In the genomic region with DNA sequence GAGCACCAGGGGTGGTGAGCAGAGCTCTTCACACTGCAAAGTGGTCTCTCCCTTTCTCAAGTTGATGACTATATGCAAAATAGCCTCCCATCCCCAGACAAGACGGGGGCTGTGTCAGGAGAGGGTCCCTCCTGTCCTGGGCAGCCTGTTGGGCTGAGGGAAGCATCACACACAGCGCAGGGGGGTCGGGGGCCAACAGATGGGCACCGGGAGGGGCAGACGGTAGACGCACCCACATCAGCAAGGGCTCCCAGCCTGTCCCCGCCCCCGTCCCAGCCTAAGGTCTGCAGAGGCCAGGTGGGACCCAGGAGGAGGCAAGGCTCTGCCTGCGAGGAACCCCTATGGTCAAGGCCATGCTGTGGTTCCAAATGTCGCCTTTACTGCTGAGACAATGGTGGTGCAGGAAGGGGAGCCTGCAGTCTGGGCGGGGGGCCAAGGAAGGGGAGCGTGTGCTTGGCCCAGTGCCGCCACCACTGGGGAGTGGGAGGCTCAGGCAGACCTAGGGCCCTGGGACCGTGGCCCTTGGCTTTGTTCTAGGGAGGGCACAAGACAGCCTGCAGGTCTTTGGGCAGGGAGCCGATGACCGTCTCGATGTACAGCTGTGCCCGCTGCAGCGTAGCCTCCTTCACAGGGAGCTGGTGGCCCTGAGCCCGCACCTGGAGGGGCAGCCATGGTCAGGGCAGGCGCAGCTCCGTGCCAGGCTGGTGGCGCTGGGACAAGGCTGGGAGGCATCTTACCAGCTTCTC, we compare ENCODE assay signal across 17 cellular contexts. TPM values are rescaled to one million over a fixed set of nuclear protein-coding genes. Genes with fewer than 3 reads are reported as not detected.
DNase-seq lines count a peak whose midpoint lies in the region; ATAC-seq, FAIRE-seq and TF ChIP-seq lines count a peak whose summit lies in the region.
"Had no signal": no experiment of that assay in that cellular context is flagged by ENCODE, and none has a peak within 500 bp of the region (broad histone marks: within the 10 kb centered on the region; RNA-seq: fewer than 3 reads in every experiment).

No MANE protein-coding gene starts in this region.

- in situ Hi-C loops in G401 (cut with HindIII; ENCODE audit: low sequenced_read_pairs) (no loop called here), IMR-90 (cut with MboI; ENCODE audit: low sequenced_read_pairs) (no loop called here)

- TF ChIP-seq EP300 in H1 (IDR thresholded peaks at IDR 0.05; ENCODE audit: borderline replicate concordance in 1 of 2, low read depth in 2 of 2, low read length in 2 of 2): no peak

- peaks cover 2% of the 10 kb centered on the region; the same call in 1 of the 2 replicates for H3K23me2 ChIP-seq in H1 (ENCODE audit: low read depth, low read length)

- H3K4ac ChIP-seq in IMR-90 (ENCODE audit: low read depth, low read length) (no peak overlapping the region), H1 (replicated peaks; ENCODE audit: insufficient read length, low read depth, low read length) (no peak overlapping the region)

- H3K4me2 ChIP-seq in IMR-90 (ENCODE audit: low read depth, low read length) (no peak overlapping the region), H1 (ENCODE audit: insufficient read depth in 1 of 2, low read depth in 2 of 2, low read length in 2 of 2) (no peak overlapping the region)
- H3K4me2 ChIP-seq: KMS-11 had no signal

- CTCF ChIA-PET in IMR-90 (lab: Yijun Ruan, JAX): no interaction called here
- CTCF ChIA-PET in H1 (lab: Charles Lee; ENCODE audit: partially characterized antibody): interaction anchor here (1.6 kb wide), 1 partner anchor 9 kb away, joined by 6 read pairs; no protein-coding TSS in a partner anchor

- H3K23ac ChIP-seq in IMR-90 (ENCODE audit: low read depth, low read length) (no peak overlapping the region), H1 (ENCODE audit: insufficient read length) (no peak overlapping the region)

- peaks cover 14% of the 10 kb centered on the region for H3K4me1 ChIP-seq in IMR-90 (ENCODE audit: control insufficient read depth, insufficient read depth, low read length)
- H3K4me1 ChIP-seq in H1 (replicated peaks in 1 of 4; ENCODE audit: control insufficient read depth in 3 of 4, insufficient read depth in 4 of 4, low read length in 3 of 4): peaks cover 0 to 16% (median 10%) of the 10 kb centered on the region in 4 experiments; a peak in 5 of 7 replicates

- H4K5ac ChIP-seq in IMR-90 (ENCODE audit: low read depth, low read length): no peak overlapping the region
- no peak overlapping the region for H4K5ac ChIP-seq in H1 (ENCODE audit: insufficient read length, low read depth, low read length)

- H3K27ac ChIP-seq in IMR-90 (ENCODE audit: insufficient read depth, low read length): no peak overlapping the region
- H3K27ac ChIP-seq in H1 (ENCODE audit: low read depth, low read length): no peak overlapping the region
- H3K27ac ChIP-seq: GM23248, KMS-11, Peyer's patch had no signal

- H3K27me3 ChIP-seq in IMR-90 (ENCODE audit: control insufficient read depth, insufficient read depth, low read length): peaks cover 3% of the 10 kb centered on the region; the same call in 1 of the 2 replicates
- no peaks in the 10 kb centered on the region; a peak in 1 of 7 replicates for H3K27me3 ChIP-seq in H1 (replicated peaks in 1 of 4; ENCODE audit: control insufficient read depth in 3 of 4, extremely low read depth in 1 of 4, insufficient read depth in 3 of 4, low read length in 3 of 4)
- H3K27me3 ChIP-seq: Peyer's patch had no signal

- peaks cover 0 to 9% of the 10 kb centered on the region in 2 experiments; a peak in 1 of 4 replicates for H3K79me1 ChIP-seq in IMR-90 (ENCODE audit: low read depth in 1 of 2, low read length in 2 of 2)
- H3K79me1 ChIP-seq in H1 (ENCODE audit: low read depth, low read length): no peaks in the 10 kb centered on the region

- H2BK12ac ChIP-seq in H1 (ENCODE audit: low read depth, low read length): no peak overlapping the region

- WGBS in IMR-90 (ENCODE audit: extremely low coverage in 2 of 2, insufficient read length in 1 of 2), 2 experiments: 71% methylated on average over 7 of the region's 23 CpGs; no CpG with 5 or more reads in 1 of the 2 experiments
- WGBS in H1 (ENCODE audit: extremely low coverage in 1 of 2, insufficient coverage in 1 of 2, insufficient read length in 1 of 2, insufficient replicate concordance in 2 of 2, low coverage in 1 of 2, low lambda C conversion rate in 2 of 2, missing lambda C conversion rate in 1 of 2), 2 experiments: 97% methylated on average over 17 of the region's 23 CpGs; no CpG with 5 or more reads in 1 of the 2 experiments

- H3K4me3 ChIP-seq in IMR-90 (ENCODE audit: insufficient read depth, low read depth, low read length) (no peak overlapping the region), H1 (ENCODE audit: extremely low read depth in 1 of 4, insufficient read depth in 2 of 4, low read depth in 3 of 4, low read length in 4 of 4) (no peak overlapping the region)
- H3K4me3 ChIP-seq: GM23248, Peyer's patch had no signal

- H3K36me3 ChIP-seq in IMR-90 (ENCODE audit: control insufficient read depth, insufficient read depth, low read length): no peaks in the 10 kb centered on the region
- no peaks in the 10 kb centered on the region for H3K36me3 ChIP-seq in H1 (ENCODE audit: control insufficient read depth in 2 of 4, insufficient read depth in 4 of 4, low read length in 3 of 4)
- H3K36me3 ChIP-seq: Peyer's patch had no signal

- TF ChIP-seq RAD21 in IMR-90 (IDR thresholded peaks at IDR 0.05; ENCODE audit: low read length) (no peak), H1 (IDR thresholded peaks at IDR 0.05 in 1 of 2, conservative IDR thresholded peaks at IDR 0.05 in 1 of 2; ENCODE audit: low read depth in 2 of 2, low read length in 2 of 2) (no peak)

- TF ChIP-seq CTCF in IMR-90 (conservative IDR thresholded peaks at IDR 0.05; ENCODE audit: low read depth, low read length) (no peak), H1 (IDR thresholded peaks at IDR 0.05; ENCODE audit: control extremely low read depth in 1 of 3, insufficient read depth in 1 of 3, low read depth in 1 of 3, low read length in 3 of 3) (no peak)

- TF ChIP-seq POLR2A in IMR-90 (IDR thresholded peaks at IDR 0.05; ENCODE audit: low read depth, low read length) (no peak), H1 (IDR thresholded peaks at IDR 0.05; ENCODE audit: control extremely low read depth in 1 of 2, low read depth in 2 of 2, low read length in 2 of 2) (no peak)

- H2BK120ac ChIP-seq in IMR-90 (ENCODE audit: low read depth, low read length): no peak overlapping the region
- no peak overlapping the region for H2BK120ac ChIP-seq in H1 (replicated peaks; ENCODE audit: low read depth, low read length)

- no peak for FAIRE-seq in H1 (lab: Jason Lieb, UNC)

- peak overlapping the region; percentile 78 for H2AK9ac ChIP-seq in IMR-90 (replicated peaks; ENCODE audit: low read depth, low read length, poor library complexity)

- POLR2A ChIA-PET in IMR-90 (lab: Charles Lee; ENCODE audit: unreplicated experiment) (no interaction called here), H1 (lab: Charles Lee; ENCODE audit: partially characterized antibody) (interaction anchor here (1.5 kb wide), 1 partner anchor 11 kb away, joined by 4 read pairs; no protein-coding TSS in a partner anchor)

- H3K9ac ChIP-seq in IMR-90 (ENCODE audit: low read depth, low read length) (no peak overlapping the region), H1 (replicated peaks in 1 of 4; ENCODE audit: extremely low read depth in 1 of 4, low read depth in 3 of 4, low read length in 3 of 4) (no peak overlapping the region; a peak in 1 of 7 replicates)
- H3K9ac ChIP-seq: GM23248, KMS-11 had no signal

- H2BK20ac ChIP-seq in IMR-90 (ENCODE audit: low read depth, low read length) (no peak overlapping the region), H1 (ENCODE audit: low read length) (no peak overlapping the region)

- H3K18ac ChIP-seq in IMR-90 (ENCODE audit: low read depth, low read length) (no peak overlapping the region), H1 (ENCODE audit: extremely low read depth, low read length) (no peak overlapping the region)

- H4K20me1 ChIP-seq in IMR-90 (ENCODE audit: insufficient read depth, low read length) (peaks cover 5% of the 10 kb centered on the region; the same call in 1 of the 2 replicates), H1 (replicated peaks in 1 of 2; ENCODE audit: control insufficient read depth in 1 of 2, insufficient read depth in 2 of 2, low read length in 2 of 2) (no peaks in the 10 kb centered on the region)

- H4K8ac ChIP-seq in IMR-90 (ENCODE audit: low read depth in 2 of 2, low read length in 2 of 2) (no peak overlapping the region), H1 (ENCODE audit: extremely low read depth, insufficient read depth, low read length) (no peak overlapping the region; the same call in 1 of the 2 replicates)

- H3K14ac ChIP-seq in IMR-90 (replicated peaks; ENCODE audit: low read depth, low read length) (no peak overlapping the region), H1 (ENCODE audit: insufficient read length) (no peak overlapping the region)

- DNase-seq in G401 (ENCODE audit: low spot score) (peak; percentile 32), IMR-90 (no peak), H1 (ENCODE audit: low read depth in 1 of 2, low spot score in 2 of 2) (no peak), posterior vena cava (ENCODE audit: low spot score) (peak; percentile 73), NCI-H1092 (lab: John Stamatoyannopoulos, UW) (no peak), sciatic nerve (ENCODE audit: low spot score) (no peak), NCI-H82 treated with DMSO at 0.1 percent for 48 hours (lab: John Stamatoyannopoulos, UW; ENCODE audit: unreplicated experiment) (no peak)
- DNase-seq: ACHN; AML-193; CD4-positive, CD25-positive, alpha-beta regulatory T cell; DMS79; GM23248; NCI-H146; NCI-H2081; NCI-H82; Peyer's patch had no signal

- H3K9me3 ChIP-seq in IMR-90 (ENCODE audit: control insufficient read depth, insufficient read depth, low read length) (no peaks in the 10 kb centered on the region), H1 (ENCODE audit: insufficient read depth in 2 of 2, low read depth in 1 of 2, low read length in 1 of 2) (no peaks in the 10 kb centered on the region; a peak in 1 of 4 replicates)
- H3K9me3 ChIP-seq: Peyer's patch had no signal

- dilution Hi-C loops in IMR-90 (cut with HindIII; ENCODE audit: low sequenced_read_pairs, unreplicated experiment): no loop called here

- peak overlapping the region; percentile 43 for H2AFZ ChIP-seq in IMR-90 (replicated peaks; ENCODE audit: low read length, poor library complexity)
- no peak overlapping the region for H2AFZ ChIP-seq in H1 (ENCODE audit: low read length)
- H2AFZ ChIP-seq: GM23248 had no signal

- no peak overlapping the region for H2BK5ac ChIP-seq in IMR-90 (ENCODE audit: low read depth, low read length, poor library complexity, severe bottlenecking)
- peak overlapping the region; percentile 44; the same call in 1 of the 2 replicates for H2BK5ac ChIP-seq in H1 (ENCODE audit: low read depth, low read length)

- BruUV-seq in IMR-90 (replicated peaks; lab: Mats Ljungman, UMichigan): no TSS peak

- intact Hi-C loops in IMR-90 (cut with micrococcal nuclease): no loop called here
- intact Hi-C loops in posterior vena cava (cut with DNase I): no loop called here
- intact Hi-C loops in sciatic nerve (cut with DNase I): no loop called here

- H3K9me1 ChIP-seq in IMR-90 (ENCODE audit: insufficient read depth, low read length): peaks cover 6% of the 10 kb centered on the region; the same call in 1 of the 2 replicates

- H4K91ac ChIP-seq in IMR-90 (ENCODE audit: insufficient read depth, low read depth, low read length): no peak overlapping the region
- H4K91ac ChIP-seq in H1 (replicated peaks; ENCODE audit: insufficient read length, low read length): peak overlapping the region; percentile 40

- H3K79me2 ChIP-seq in H1 (ENCODE audit: control insufficient read depth in 1 of 2, insufficient read depth in 2 of 2, low read length in 2 of 2): no peaks in the 10 kb centered on the region

- H2BK15ac ChIP-seq in IMR-90 (ENCODE audit: low read depth, low read length): no peak overlapping the region
- H2BK15ac ChIP-seq in H1 (ENCODE audit: low read length): no peak overlapping the region; the same call in 1 of the 2 replicates

- no peak overlapping the region for H3K56ac ChIP-seq in IMR-90 (ENCODE audit: extremely low read depth, insufficient read depth, low read length)
- no peak overlapping the region for H3K56ac ChIP-seq in H1 (replicated peaks; ENCODE audit: insufficient read length, low read depth, low read length)

- ATAC-seq in IMR-90 (ENCODE audit: low read depth): no peak
- ATAC-seq in sciatic nerve: no peak

- no peak overlapping the region; the same call in 1 of the 2 replicates for H2AK5ac ChIP-seq in IMR-90 (ENCODE audit: low read depth, low read length)
- H2AK5ac ChIP-seq in H1 (ENCODE audit: low read depth, low read length): no peak overlapping the region

RNA-seq across cellular contexts. Expression of gene PLXNB2, which starts 4.3 kb away (rescaled TPM):
- total RNA-seq in G401 (2014; rRNA removed; shearing (Covaris generic)): 93.4 and 100 TPM in 2 replicates
- total RNA-seq in IMR-90 (2012; rRNA removed) (73.1 and 84.7 TPM in 2 replicates), posterior vena cava (100 to 1,000 TPM; 108 to 125 TPM), sciatic nerve (160 TPM)
- polyA plus RNA-seq in IMR-90 (2012; rRNA removed) (202 and 220 TPM in 2 replicates), H1 (2011; rRNA removed) (58.3 and 83.3 TPM in 2 replicates)
- polyA plus RNA-seq in IMR-90 (2012; cell fraction: cytosol; rRNA removed): 120 and 220 TPM in 2 replicates
- 452 and 943 TPM in 2 replicates for polyA plus RNA-seq in IMR-90 (2012; cell fraction: nucleus; rRNA removed; ENCODE audit: low replicate concordance)
- total RNA-seq in H1 (2021; fragmentation: NEBNext Ultra II Directional; extraction: Animal tissue kit (Norgen Biotek cat#: 25700)): 92.8 and 106 TPM in 2 replicates
- polyA plus RNA-seq in H1 (2011; cell fraction: cytosol; rRNA removed): 58.5 TPM
- polyA plus RNA-seq in H1 (2011; cell fraction: nucleus; rRNA removed): 226 TPM
- 63.1 to 97.9 TPM (median 90.3 TPM) in 4 replicates for polyA plus RNA-seq in H1 (2012, experiment 1 of 2)
- 97.7 TPM for polyA plus RNA-seq in H1 (2012, experiment 2 of 2)
- 115 TPM for polyA plus RNA-seq in H1 (2013, experiment 1 of 2)
- polyA plus RNA-seq in H1 (2013, experiment 2 of 2): 92.5 TPM
- 71.0 and 71.3 TPM in 2 replicates for polyA minus RNA-seq in H1 (2011; rRNA and poly(A)+ RNA removed)
- 70.6 TPM for polyA minus RNA-seq in H1 (2011; cell fraction: cytosol; rRNA and poly(A)+ RNA removed)
- polyA minus RNA-seq in H1 (2011; cell fraction: nucleus; rRNA and poly(A)+ RNA removed): 62.9 TPM

RNA-seq across cellular contexts. Expression of gene DENND6B, which starts 15.0 kb away (rescaled TPM):
- 0.37 and 1.0 TPM in 2 replicates for total RNA-seq in G401 (2014; rRNA removed; shearing (Covaris generic))
- total RNA-seq in IMR-90 (2012; rRNA removed) (0.36 and 0.56 TPM in 2 replicates), posterior vena cava (1 to 10 TPM; 2.1 to 2.5 TPM), sciatic nerve (14.0 TPM)
- polyA plus RNA-seq in IMR-90 (2012; rRNA removed) (4.9 and 5.3 TPM in 2 replicates), H1 (2011; rRNA removed) (1.9 and 3.6 TPM in 2 replicates)
- 3.0 and 4.6 TPM in 2 replicates for polyA plus RNA-seq in IMR-90 (2012; cell fraction: cytosol; rRNA removed)
- polyA plus RNA-seq in IMR-90 (2012; cell fraction: nucleus; rRNA removed; ENCODE audit: low replicate concordance): 15.5 and 36.4 TPM in 2 replicates
- 1.1 TPM in 2 replicates for total RNA-seq in H1 (2021; fragmentation: NEBNext Ultra II Directional; extraction: Animal tissue kit (Norgen Biotek cat#: 25700))
- 2.0 TPM for polyA plus RNA-seq in H1 (2011; cell fraction: cytosol; rRNA removed)
- 13.0 TPM for polyA plus RNA-seq in H1 (2011; cell fraction: nucleus; rRNA removed)
- polyA plus RNA-seq in H1 (2012, experiment 1 of 2): 0.58 to 2.1 TPM (median 1.6 TPM) in 4 replicates
- 0.84 TPM for polyA plus RNA-seq in H1 (2012, experiment 2 of 2)
- polyA plus RNA-seq in H1 (2013, experiment 1 of 2): 0.75 TPM
- 0.75 TPM for polyA plus RNA-seq in H1 (2013, experiment 2 of 2)
- polyA minus RNA-seq in H1 (2011; rRNA and poly(A)+ RNA removed): 0.32 and 0.50 TPM in 2 replicates
- polyA minus RNA-seq in H1 (2011; cell fraction: cytosol; rRNA and poly(A)+ RNA removed): 1.2 TPM
- 1.4 TPM for polyA minus RNA-seq in H1 (2011; cell fraction: nucleus; rRNA and poly(A)+ RNA removed)

RNA-seq across cellular contexts. Expression of gene PPP6R2, which starts 31.3 kb away (rescaled TPM):
- 76.9 and 77.8 TPM in 2 replicates for total RNA-seq in G401 (2014; rRNA removed; shearing (Covaris generic))
- total RNA-seq in IMR-90 (2012; rRNA removed) (49.4 and 51.6 TPM in 2 replicates), posterior vena cava (10 to 100 TPM; 35.3 to 36.0 TPM), sciatic nerve (42.1 TPM)
- polyA plus RNA-seq in IMR-90 (2012; rRNA removed) (46.9 and 49.2 TPM in 2 replicates), H1 (2011; rRNA removed) (25.0 and 33.1 TPM in 2 replicates)
- 42.4 and 51.0 TPM in 2 replicates for polyA plus RNA-seq in IMR-90 (2012; cell fraction: cytosol; rRNA removed)
- 130 and 243 TPM in 2 replicates for polyA plus RNA-seq in IMR-90 (2012; cell fraction: nucleus; rRNA removed; ENCODE audit: low replicate concordance)
- total RNA-seq in H1 (2021; fragmentation: NEBNext Ultra II Directional; extraction: Animal tissue kit (Norgen Biotek cat#: 25700)): 32.2 and 32.3 TPM in 2 replicates
- 34.4 TPM for polyA plus RNA-seq in H1 (2011; cell fraction: cytosol; rRNA removed)
- polyA plus RNA-seq in H1 (2011; cell fraction: nucleus; rRNA removed): 140 TPM
- polyA plus RNA-seq in H1 (2012, experiment 1 of 2): 24.5 to 41.1 TPM (median 35.3 TPM) in 4 replicates
- polyA plus RNA-seq in H1 (2012, experiment 2 of 2): 25.1 TPM
- 17.9 TPM for polyA plus RNA-seq in H1 (2013, experiment 1 of 2)
- polyA plus RNA-seq in H1 (2013, experiment 2 of 2): 16.7 TPM
- 30.2 and 31.7 TPM in 2 replicates for polyA minus RNA-seq in H1 (2011; rRNA and poly(A)+ RNA removed)
- 23.9 TPM for polyA minus RNA-seq in H1 (2011; cell fraction: cytosol; rRNA and poly(A)+ RNA removed)
- 34.9 TPM for polyA minus RNA-seq in H1 (2011; cell fraction: nucleus; rRNA and poly(A)+ RNA removed)

RNA-seq across cellular contexts. Expression of gene MAPK11, which starts 41.6 kb away (rescaled TPM):
- total RNA-seq in G401 (2014; rRNA removed; shearing (Covaris generic)): 21.3 and 21.5 TPM in 2 replicates
- total RNA-seq in IMR-90 (2012; rRNA removed): 7.5 and 8.1 TPM in 2 replicates
- polyA plus RNA-seq in IMR-90 (2012; rRNA removed): 14.4 and 16.6 TPM in 2 replicates
- 11.1 and 14.2 TPM in 2 replicates for polyA plus RNA-seq in IMR-90 (2012; cell fraction: cytosol; rRNA removed)
- polyA plus RNA-seq in IMR-90 (2012; cell fraction: nucleus; rRNA removed; ENCODE audit: low replicate concordance): 42.0 and 90.5 TPM in 2 replicates
- total RNA-seq in H1 (2021; fragmentation: NEBNext Ultra II Directional; extraction: Animal tissue kit (Norgen Biotek cat#: 25700)): 1.5 TPM in 2 replicates
- 0.70 and 1.5 TPM in 2 replicates for polyA plus RNA-seq in H1 (2011; rRNA removed)
- polyA plus RNA-seq in H1 (2011; cell fraction: cytosol; rRNA removed): 1.1 TPM
- polyA plus RNA-seq in H1 (2011; cell fraction: nucleus; rRNA removed): 4.6 TPM
- 0.36 to 1.7 TPM (median 1.1 TPM) in 4 replicates for polyA plus RNA-seq in H1 (2012, experiment 1 of 2)
- 0.45 TPM for polyA plus RNA-seq in H1 (2012, experiment 2 of 2)
- polyA plus RNA-seq in H1 (2013, experiment 1 of 2): 0.87 TPM
- polyA plus RNA-seq in H1 (2013, experiment 2 of 2): 0.96 TPM
- polyA minus RNA-seq in H1 (2011; rRNA and poly(A)+ RNA removed): 0.57 and 0.68 TPM in 2 replicates
- not detected for polyA minus RNA-seq in H1 (2011; cell fraction: cytosol; rRNA and poly(A)+ RNA removed)
- polyA minus RNA-seq in H1 (2011; cell fraction: nucleus; rRNA and poly(A)+ RNA removed): 1.00 TPM
- 10 to 100 TPM; 11.5 to 11.6 TPM for total RNA-seq in posterior vena cava
- 20.4 TPM for total RNA-seq in sciatic nerve

RNA-seq across cellular contexts. Expression of gene MAPK12, which starts 50.3 kb away (rescaled TPM):
- 155 and 158 TPM in 2 replicates for total RNA-seq in G401 (2014; rRNA removed; shearing (Covaris generic))
- total RNA-seq in IMR-90 (2012; rRNA removed) (35.6 and 41.0 TPM in 2 replicates), posterior vena cava (10 to 100 TPM; 10.4 to 13.2 TPM), sciatic nerve (17.8 TPM)
- polyA plus RNA-seq in IMR-90 (2012; rRNA removed) (56.3 and 59.9 TPM in 2 replicates), H1 (2011; rRNA removed) (17.3 and 25.9 TPM in 2 replicates)
- 42.8 and 49.5 TPM in 2 replicates for polyA plus RNA-seq in IMR-90 (2012; cell fraction: cytosol; rRNA removed)
- 269 and 452 TPM in 2 replicates for polyA plus RNA-seq in IMR-90 (2012; cell fraction: nucleus; rRNA removed; ENCODE audit: low replicate concordance)
- total RNA-seq in H1 (2021; fragmentation: NEBNext Ultra II Directional; extraction: Animal tissue kit (Norgen Biotek cat#: 25700)): 15.6 and 20.3 TPM in 2 replicates
- 24.5 TPM for polyA plus RNA-seq in H1 (2011; cell fraction: cytosol; rRNA removed)
- polyA plus RNA-seq in H1 (2011; cell fraction: nucleus; rRNA removed): 83.3 TPM
- 13.2 to 20.0 TPM (median 18.2 TPM) in 4 replicates for polyA plus RNA-seq in H1 (2012, experiment 1 of 2)
- polyA plus RNA-seq in H1 (2012, experiment 2 of 2): 15.2 TPM
- 14.5 TPM for polyA plus RNA-seq in H1 (2013, experiment 1 of 2)
- polyA plus RNA-seq in H1 (2013, experiment 2 of 2): 11.9 TPM
- polyA minus RNA-seq in H1 (2011; rRNA and poly(A)+ RNA removed): 8.8 and 9.6 TPM in 2 replicates
- 11.2 TPM for polyA minus RNA-seq in H1 (2011; cell fraction: cytosol; rRNA and poly(A)+ RNA removed)
- polyA minus RNA-seq in H1 (2011; cell fraction: nucleus; rRNA and poly(A)+ RNA removed): 19.5 TPM

Comparison
In these comparisons a context has a peak if more than half of its experiments do, and no peak if none do; other contexts are left out.
1. DNase-seq: peak in G401 (single experiment) and posterior vena cava (single experiment); none in IMR-90 (single experiment), H1 (0 of 2), NCI-H1092 (single experiment), sciatic nerve (single experiment) and NCI-H82 treated with DMSO at 0.1 percent for 48 hours (single experiment).